Comparison of ENCODE assay signal across 19 cellular contexts in genomic region chr4:127975121-127975770, GRCh38. TPM values are rescaled to one million over a fixed set of nuclear protein-coding genes. Genes with fewer than 3 reads are reported as not detected.
DNase-seq lines count a peak whose midpoint lies in the region; ATAC-seq and TF ChIP-seq lines count a peak whose summit lies in the region.
"Had no signal": no experiment of that assay in that cellular context is flagged by ENCODE, and none has a peak within 500 bp of the region (broad histone marks: within the 10 kb centered on the region; RNA-seq: fewer than 3 reads in every experiment).

No MANE protein-coding gene starts in this region.

- no peaks in the 10 kb centered on the region for H3F3A ChIP-seq in PC-3 (ENCODE audit: low read length, unreplicated experiment)

- no peak overlapping the region for H3K4me3 ChIP-seq in ACC112 (ENCODE audit: low read depth, low read length)
- no peak overlapping the region for H3K4me3 ChIP-seq in PC-3 (ENCODE audit: low read length)
- H3K4me3 ChIP-seq in fibroblast of mammary gland (ENCODE audit: control insufficient read depth, low read depth, low read length) = no peak overlapping the region
- H3K4me3 ChIP-seq in right cardiac atrium (ENCODE audit: low read length) = no peak overlapping the region
- H3K4me3 ChIP-seq: cardiac muscle cell, esophagus squamous epithelium, suprapubic skin had no signal

- H3K27me3 ChIP-seq in ACC112 (ENCODE audit: insufficient read depth, low read length) (no peaks in the 10 kb centered on the region), PC-3 (ENCODE audit: low read length) (no peaks in the 10 kb centered on the region), right cardiac atrium (ENCODE audit: control insufficient read depth, insufficient read depth) (no peaks in the 10 kb centered on the region)
- H3K27me3 ChIP-seq: cardiac muscle cell, esophagus squamous epithelium, suprapubic skin had no signal

- H3K27ac ChIP-seq in ACC112 (ENCODE audit: low read depth, low read length) = peak overlapping the region; percentile 22; the same call in 1 of the 2 replicates
- peak overlapping the region; percentile 79 for H3K27ac ChIP-seq in PC-3 (ENCODE audit: low read length)
- H3K27ac ChIP-seq in right cardiac atrium (ENCODE audit: low read length) = no peak overlapping the region
- H3K27ac ChIP-seq: cardiac muscle cell, esophagus squamous epithelium, suprapubic skin had no signal

- intact Hi-C loops in PC-3 (cut with micrococcal nuclease) = loop anchor here (1.0 to 2.0 kb wide), 2 partner anchors 22 to 86 kb away; partner anchors contain the start of gene LARP1B
- intact Hi-C loops in posterior vena cava (cut with DNase I) = loop anchor here in 1 of 2 donors (5.0 kb wide), 1 partner anchor 253 kb away; no protein-coding TSS in a partner anchor
- intact Hi-C loops in right cardiac atrium (cut with DNase I) = no loop called here

- no peaks in the 10 kb centered on the region for H4K20me1 ChIP-seq in PC-3 (ENCODE audit: low read length)

- no peak overlapping the region for H3K9ac ChIP-seq in PC-3 (ENCODE audit: low read length)

- 93% methylated on average over 2 of the region's 2 CpGs for WGBS in right cardiac atrium

- TF ChIP-seq CTCF in PC-3 (conservative IDR thresholded peaks at IDR 0.05; ENCODE audit: low read depth, low read length) (no peak), fibroblast of mammary gland (conservative IDR thresholded peaks at IDR 0.05; ENCODE audit: control insufficient read depth, insufficient read depth, low read depth, low read length) (no peak)

- 0 out of 2 replicates have a peak overlapping the region, but pooled peaks have one; percentile 20 for H3K4me2 ChIP-seq in PC-3 (ENCODE audit: low read length)

- H3K9me3 ChIP-seq in PC-3 (ENCODE audit: low read length) (no peaks in the 10 kb centered on the region), right cardiac atrium (ENCODE audit: control insufficient read depth, low read length) (no peaks in the 10 kb centered on the region)
- H3K9me3 ChIP-seq: esophagus squamous epithelium, suprapubic skin had no signal

- ATAC-seq in PC-3 (peak; percentile 97), right cardiac atrium (no peak)
- ATAC-seq: activated CD4-positive, CD25-positive, alpha-beta regulatory T cell treated with anti-CD3 and anti-CD28 coated beads, Interleukin-2, amount 50 U/mL, for 24 hours had no signal

- POLR2A ChIA-PET in PC-3 (lab: Charles Lee; ENCODE audit: unreplicated experiment) = no interaction called here

- H3K36me3 ChIP-seq in ACC112 (ENCODE audit: insufficient read depth, low read length) = peaks cover 4% of the 10 kb centered on the region; the same call in 1 of the 2 replicates
- no peaks in the 10 kb centered on the region for H3K36me3 ChIP-seq in PC-3 (ENCODE audit: low read depth, low read length)
- H3K36me3 ChIP-seq: cardiac muscle cell, suprapubic skin had no signal

- peak; percentile 63 for DNase-seq in HCEC 1CT
- DNase-seq in PC-3 = peak; percentile 94
- peak; percentile 77 for DNase-seq in fibroblast of mammary gland (ENCODE audit: low read depth)
- DNase-seq in posterior vena cava (ENCODE audit: low spot score) = no peak
- no peak for DNase-seq in right cardiac atrium
- no peak for DNase-seq in stimulated activated CD4-positive, alpha-beta T cell treated with anti-CD3 and anti-CD28 coated beads, Interleukin-4, amount 100 ng/mL, for 4 hours
- no peak for DNase-seq in SIG-M5 (lab: John Stamatoyannopoulos, UW)
- DNase-seq: esophagus squamous epithelium; hypothalamus; NCI-H1048; NCI-H345; nucleus accumbens; SHP77; stimulated activated CD4-positive, alpha-beta T cell treated with anti-CD3 and anti-CD28 coated beads, Interleukin-2, amount 100 ng/mL, for 48 hours; T-helper 2 cell had no signal

- no peak overlapping the region for H2AFZ ChIP-seq in ACC112 (ENCODE audit: low read length, unreplicated experiment)
- no peak overlapping the region for H2AFZ ChIP-seq in PC-3 (ENCODE audit: low read length)

- H3K9me2 ChIP-seq in PC-3 (replicated peaks; ENCODE audit: low read length) = no peaks in the 10 kb centered on the region

- H3K4me1 ChIP-seq in ACC112 (ENCODE audit: control insufficient read depth, insufficient read depth, low read length, unreplicated experiment) (peaks cover 4% of the 10 kb centered on the region), PC-3 (ENCODE audit: insufficient read depth, low read length) (peaks cover 12% of the 10 kb centered on the region), right cardiac atrium (ENCODE audit: control insufficient read depth, insufficient read depth, low read length) (no peaks in the 10 kb centered on the region)
- H3K4me1 ChIP-seq: esophagus squamous epithelium, suprapubic skin had no signal

- peaks cover 6% of the 10 kb centered on the region for H3K79me2 ChIP-seq in ACC112 (ENCODE audit: control insufficient read depth, insufficient read depth, low read length, unreplicated experiment)
- no peaks in the 10 kb centered on the region for H3K79me2 ChIP-seq in PC-3 (ENCODE audit: low read length)

- no TSS peak for BruUV-seq in PC-3 (replicated peaks; lab: Mats Ljungman, UMichigan)

- CTCF ChIA-PET in PC-3 (lab: Charles Lee) = no interaction called here

RNA-seq across cellular contexts. Expression of gene ABHD18, which starts 10.0 kb away (rescaled TPM):
- total RNA-seq in PC-3 (2014; rRNA removed) = 3.3 and 6.2 TPM in 2 replicates
- total RNA-seq in posterior vena cava = 10 to 100 TPM in 1 of 2 donors, 1 to 10 TPM in 1; 8.0 to 10.8 TPM
- total RNA-seq in right cardiac atrium = 10 to 100 TPM in 2 of 4 donors, 1 to 10 TPM in 2; 8.5 to 10.4 (median 9.4) TPM
- polyA plus RNA-seq in right cardiac atrium = 4.1 TPM

RNA-seq across cellular contexts. Expression of gene MFSD8, which starts 10.3 kb away (rescaled TPM):
- total RNA-seq in PC-3 (2014; rRNA removed) (12.3 and 12.8 TPM in 2 replicates), posterior vena cava (10 to 100 TPM; 22.8 to 24.4 TPM), right cardiac atrium (10 to 100 TPM in 3 of 4 donors, 1 to 10 TPM in 1; 9.7 to 12.2 (median 10.8) TPM)
- 5.9 TPM for polyA plus RNA-seq in right cardiac atrium

Comparison
In these comparisons a context has a peak if more than half of its experiments do, and no peak if none do; other contexts are left out.
1. DNase-seq: peak in HCEC 1CT (single experiment), PC-3 (single experiment) and fibroblast of mammary gland (single experiment); none in posterior vena cava (single experiment), right cardiac atrium (0 of 3), stimulated activated CD4-positive, alpha-beta T cell treated with anti-CD3 and anti-CD28 coated beads, Interleukin-4, amount 100 ng/mL, for 4 hours (0 of 2) and SIG-M5 (single experiment).